ENCODE assay signal across 8 cellular contexts in genomic region chr17:65121916-65122821, GRCh38. TPM values are rescaled to one million over a fixed set of nuclear protein-coding genes. Genes with fewer than 3 reads are reported as not detected.
DNase-seq lines count a peak whose midpoint lies in the region; ATAC-seq and TF ChIP-seq lines count a peak whose summit lies in the region.

No MANE protein-coding gene starts in this region.

- TF ChIP-seq POLR2A in NB4 (IDR thresholded peaks at IDR 0.05; ENCODE audit: extremely low read depth, insufficient read length): no peak

- peak; percentile 53 for ATAC-seq in GM19351 (IDR thresholded peaks at IDR 0.05; ENCODE audit: unreplicated experiment)
- no peak for ATAC-seq in GM18502 (IDR thresholded peaks at IDR 0.05; ENCODE audit: poor library complexity, unreplicated experiment)

- intact Hi-C loops in dendritic cell treated with granulocyte-macrophage colony-stimulating factor and Interleukin-4, amounts not matched to agents 40 ng/mL and 50 ng/mL, for 4 days (cut with micrococcal nuclease): no loop called here

- DNase-seq in NB4 (ENCODE audit: low read depth) (no peak), osteocyte (ENCODE audit: extremely low spot score, unreplicated experiment) (no peak), NCI-H2107 (lab: John Stamatoyannopoulos, UW) (no peak), NCI-H1417 (lab: John Stamatoyannopoulos, UW) (no peak), EL (no peak)

- peaks cover 22% of the 10 kb centered on the region for H3K4me1 Mint-ChIP-seq in dendritic cell treated with granulocyte-macrophage colony-stimulating factor and Interleukin-4, amounts not matched to agents 40 ng/mL and 50 ng/mL, for 4 days (ENCODE audit: low read depth)
- H3K4me1 Mint-ChIP-seq in osteocyte (ENCODE audit: unreplicated experiment): peaks cover 16% of the 10 kb centered on the region

- peak overlapping the region; percentile 98 for H3K27ac Mint-ChIP-seq in dendritic cell treated with granulocyte-macrophage colony-stimulating factor and Interleukin-4, amounts not matched to agents 40 ng/mL and 50 ng/mL, for 4 days
- H3K27ac Mint-ChIP-seq in osteocyte (ENCODE audit: unreplicated experiment): peak overlapping the region; percentile 100

- peak overlapping the region; percentile 61 for H3K4me3 ChIP-seq in NB4 (ENCODE audit: low read depth, low read length)

- no peak for TF ChIP-seq CTCF in NB4 (IDR thresholded peaks at IDR 0.05; ENCODE audit: low read depth, low read length)
- no peak for TF ChIP-seq CTCF in osteocyte (IDR thresholded peaks at IDR 0.05)

- peak overlapping the region; percentile 90 for H3K4me3 Mint-ChIP-seq in dendritic cell treated with granulocyte-macrophage colony-stimulating factor and Interleukin-4, amounts not matched to agents 40 ng/mL and 50 ng/mL, for 4 days
- peak overlapping the region; percentile 85 for H3K4me3 Mint-ChIP-seq in osteocyte (ENCODE audit: unreplicated experiment)

- H3K9me3 Mint-ChIP-seq in dendritic cell treated with granulocyte-macrophage colony-stimulating factor and Interleukin-4, amounts not matched to agents 40 ng/mL and 50 ng/mL, for 4 days: peaks cover 8% of the 10 kb centered on the region
- no peaks in the 10 kb centered on the region for H3K9me3 Mint-ChIP-seq in osteocyte (ENCODE audit: unreplicated experiment)

- H3K27me3 Mint-ChIP-seq in dendritic cell treated with granulocyte-macrophage colony-stimulating factor and Interleukin-4, amounts not matched to agents 40 ng/mL and 50 ng/mL, for 4 days: peaks cover 6% of the 10 kb centered on the region
- H3K27me3 Mint-ChIP-seq in osteocyte (ENCODE audit: unreplicated experiment): peaks cover 8% of the 10 kb centered on the region

- no peaks in the 10 kb centered on the region for H3K36me3 Mint-ChIP-seq in dendritic cell treated with granulocyte-macrophage colony-stimulating factor and Interleukin-4, amounts not matched to agents 40 ng/mL and 50 ng/mL, for 4 days (ENCODE audit: low read depth)
- no peaks in the 10 kb centered on the region for H3K36me3 Mint-ChIP-seq in osteocyte (ENCODE audit: unreplicated experiment)

RNA-seq across cellular contexts. Expression of gene RGS9, which starts 15.0 kb away (rescaled TPM):
- total RNA-seq in osteocyte: 4.0 and 6.5 TPM in 2 replicates
